Comparison of ENCODE assay signal across 8 cellular contexts in the genomic region with DNA sequence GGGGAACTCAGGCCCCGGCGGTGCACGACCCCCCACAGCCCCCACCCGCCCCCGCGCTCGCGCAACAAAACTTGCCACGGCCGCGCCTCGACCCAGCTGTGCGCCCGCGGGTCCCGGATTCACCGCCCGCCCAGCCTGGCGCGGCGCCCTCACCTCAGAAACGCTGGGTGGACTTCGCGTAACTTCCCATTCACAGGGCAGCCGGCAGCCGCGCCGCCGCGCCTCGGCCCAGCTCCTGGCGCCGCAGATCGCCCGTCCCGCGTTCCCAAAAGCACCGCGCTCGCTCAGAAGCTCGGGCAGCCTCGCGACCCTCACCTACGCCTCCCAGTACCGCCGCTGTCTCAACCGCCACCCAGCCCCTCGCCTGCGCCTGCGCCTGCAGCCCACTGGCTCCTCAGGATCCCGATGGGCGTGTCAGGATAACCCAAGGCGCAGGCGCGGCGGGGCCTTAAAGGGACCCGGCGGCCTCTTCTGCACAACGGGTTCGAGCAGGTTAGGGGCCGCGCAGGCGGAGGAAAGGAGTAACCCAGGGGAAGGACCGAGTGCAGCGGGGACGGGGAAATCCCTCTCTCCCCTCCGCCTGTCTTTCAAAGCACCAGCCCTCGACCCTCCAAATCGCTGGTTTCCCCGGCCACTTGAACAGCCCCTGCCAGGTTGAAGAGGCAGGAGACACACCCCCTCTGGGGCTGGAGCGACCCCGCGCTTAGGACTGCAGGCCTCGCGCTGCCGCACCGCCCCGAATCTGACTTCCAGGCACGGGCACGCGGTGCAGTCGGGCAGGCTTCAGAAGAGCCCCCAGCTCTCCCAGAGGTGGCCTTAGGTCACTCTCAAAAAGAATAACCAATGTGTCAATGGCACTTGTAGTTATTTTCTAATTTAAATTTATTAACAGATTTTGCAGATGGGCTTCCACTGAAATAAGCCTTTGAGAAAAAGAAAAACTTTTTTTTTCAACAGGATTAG.
DNase-seq lines count a peak whose midpoint lies in the region; ATAC-seq lines count a peak whose summit lies in the region.

A gene (minus strand): TSS at position 380 of the 963 bp plus-strand sequence.

- DNase-seq in AG08396 (ENCODE audit: low spot score) (peak; percentile 99), NCI-H226 (peak; percentile 98), cerebellar nuclear complex (lab: John Stamatoyannopoulos, UW) (peak; percentile 93 to 99), islet precursor cell (peak; percentile 100)
- peak; percentile 98 to 99 for DNase-seq in stimulated activated CD4-positive, alpha-beta T cell treated with anti-CD3 and anti-CD28 coated beads, Interleukin-12 subunit alpha, Interleukin-12 subunit beta, amount 100 ng/mL, for 24 hours (ENCODE audit: low read depth in 2 of 2)

- ATAC-seq in GM19035 (IDR thresholded peaks at IDR 0.05; ENCODE audit: unreplicated experiment) (peak; percentile 82), HG03280 (IDR thresholded peaks at IDR 0.05; ENCODE audit: unreplicated experiment) (peak; percentile 77)
- peak; percentile 97 to 98 for ATAC-seq in activated CD4-positive, CD25-positive, alpha-beta regulatory T cell treated with anti-CD3 and anti-CD28 coated beads, Interleukin-2, amount 50 U/mL, for 24 hours

Comparison
In these comparisons a context has a peak if more than half of its experiments do, and no peak if none do; other contexts are left out.
1. Peak in every context shown above with its lines: DNase-seq and ATAC-seq.